In the genomic region with DNA sequence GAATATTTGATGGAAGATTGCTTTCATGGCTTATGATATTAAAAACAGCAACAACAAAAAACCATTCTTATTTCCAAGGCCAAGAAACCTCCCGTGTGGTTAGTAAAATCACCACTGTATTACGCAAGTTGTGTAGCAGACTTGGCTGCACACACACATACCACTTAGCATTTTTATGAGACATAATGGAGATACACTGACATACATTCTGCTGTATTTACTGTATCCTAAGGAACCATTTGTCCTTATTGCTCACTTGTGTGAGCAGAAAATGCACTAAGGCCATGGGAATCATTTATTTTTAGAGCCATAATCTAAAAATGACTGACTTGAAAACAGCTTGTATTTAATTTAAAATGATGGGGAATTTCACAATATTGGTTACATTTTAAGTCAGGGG, we compare ENCODE assay signal across 13 cellular contexts. TPM values are rescaled to one million over a fixed set of nuclear protein-coding genes. Genes with fewer than 3 reads are reported as not detected.
DNase-seq lines count a peak whose midpoint lies in the region; ATAC-seq and TF ChIP-seq lines count a peak whose summit lies in the region.
"Had no signal": no experiment of that assay in that cellular context is flagged by ENCODE, and none has a peak within 500 bp of the region (broad histone marks: within the 10 kb centered on the region; RNA-seq: fewer than 3 reads in every experiment).

No MANE protein-coding gene starts in this region.

- 40% methylated on average over 2 of the region's 2 CpGs for WGBS in hepatocyte (ENCODE audit: low lambda C conversion rate, missing lambda C conversion rate)

- peak; percentile 5 for DNase-seq in A673 (ENCODE audit: low spot score)
- DNase-seq in H4 (ENCODE audit: low spot score): peak; percentile 37
- peak; percentile 75 for DNase-seq in astrocyte of the cerebellum (ENCODE audit: low read depth)
- DNase-seq in hepatocyte (ENCODE audit: low spot score): peak; percentile 26
- DNase-seq in SJCRH30: no peak
- no peak for DNase-seq in GOT3 (lab: John Stamatoyannopoulos, UW)
- no peak for DNase-seq in H7
- DNase-seq: NCI-H1417, T-helper 9 cell had no signal

- TF ChIP-seq CTCF in A673 (conservative IDR thresholded peaks at IDR 0.05; ENCODE audit: low read depth, low read length): no peak
- no peak for TF ChIP-seq CTCF in astrocyte of the cerebellum (IDR thresholded peaks at IDR 0.05; ENCODE audit: low read depth, low read length, missing control alignments)
- no peak for TF ChIP-seq CTCF in hepatocyte (IDR thresholded peaks at IDR 0.05; ENCODE audit: poor library complexity)

- no peaks in the 10 kb centered on the region for H4K20me1 ChIP-seq in hepatocyte (ENCODE audit: insufficient read depth, poor library complexity, severe bottlenecking)

- H3K9me2 ChIP-seq in hepatocyte (replicated peaks; ENCODE audit: insufficient read depth): no peaks in the 10 kb centered on the region

- H3K79me2 ChIP-seq in hepatocyte: no peaks in the 10 kb centered on the region

- H3K9me3 ChIP-seq in A673 (ENCODE audit: low read depth, low read length, poor library complexity, severe bottlenecking) (no peaks in the 10 kb centered on the region), hepatocyte (ENCODE audit: low read depth) (no peaks in the 10 kb centered on the region), SJCRH30 (replicated peaks) (no peaks in the 10 kb centered on the region)
- H3K9me3 ChIP-seq: gastroesophageal sphincter had no signal

- H2AFZ ChIP-seq in hepatocyte: no peak overlapping the region

- CTCF ChIA-PET in A673 (lab: Charles Lee): no interaction called here

- no peaks in the 10 kb centered on the region for H3K4me1 ChIP-seq in A673 (ENCODE audit: insufficient read depth, low read length, poor library complexity, severe bottlenecking)
- peaks cover 39% of the 10 kb centered on the region for H3K4me1 ChIP-seq in hepatocyte (ENCODE audit: insufficient read depth)
- no peaks in the 10 kb centered on the region for H3K4me1 ChIP-seq in SJCRH30

- POLR2A ChIA-PET in A673 (lab: Charles Lee; ENCODE audit: low non-redundant PET): no interaction called here

- no peak for ATAC-seq in GM18867 (IDR thresholded peaks at IDR 0.05; ENCODE audit: unreplicated experiment)
- ATAC-seq: gastroesophageal sphincter had no signal

- in situ Hi-C loops in astrocyte of the cerebellum (cut with HindIII; ENCODE audit: low sequenced_read_pairs): no loop called here

- no TSS peak for BruUV-seq in A673 (replicated peaks; lab: Mats Ljungman, UMichigan)

- H3K36me3 ChIP-seq in A673 (ENCODE audit: insufficient read depth, low read length, poor library complexity, severe bottlenecking) (no peaks in the 10 kb centered on the region), hepatocyte (replicated peaks; ENCODE audit: insufficient read depth, low read depth) (no peaks in the 10 kb centered on the region), SJCRH30 (no peaks in the 10 kb centered on the region), H7 (replicated peaks; ENCODE audit: control insufficient read depth, insufficient read depth, low read length) (no peaks in the 10 kb centered on the region)
- H3K36me3 ChIP-seq: gastroesophageal sphincter had no signal

- H3K27ac ChIP-seq in A673 (ENCODE audit: low read depth, low read length, poor library complexity, severe bottlenecking) (no peak overlapping the region), hepatocyte (no peak overlapping the region), SJCRH30 (no peak overlapping the region)
- H3K27ac ChIP-seq: gastroesophageal sphincter had no signal

- H3K4me2 ChIP-seq in hepatocyte: no peak overlapping the region

- intact Hi-C loops in A673 (cut with micrococcal nuclease; ENCODE audit: unreplicated experiment): no loop called here

- H3K4me3 ChIP-seq in A673 (ENCODE audit: low read depth, low read length, poor library complexity, severe bottlenecking): no peak overlapping the region
- H3K4me3 ChIP-seq in astrocyte of the cerebellum (ENCODE audit: low read depth, low read length): no peak overlapping the region
- H3K4me3 ChIP-seq in hepatocyte: no peak overlapping the region
- no peak overlapping the region for H3K4me3 ChIP-seq in SJCRH30
- no peak overlapping the region for H3K4me3 ChIP-seq in H7 (ENCODE audit: insufficient read depth, low read depth, low read length)

- H3K27me3 ChIP-seq in A673 (replicated peaks; ENCODE audit: insufficient read depth, low read depth, low read length, poor library complexity) (no peaks in the 10 kb centered on the region), hepatocyte (no peaks in the 10 kb centered on the region), SJCRH30 (no peaks in the 10 kb centered on the region), H7 (ENCODE audit: control insufficient read depth, insufficient read depth, low read length) (no peaks in the 10 kb centered on the region)
- H3K27me3 ChIP-seq: gastroesophageal sphincter had no signal

RNA-seq across cellular contexts. Expression of a gene that starts 0.6 kb away (rescaled TPM):
- total RNA-seq in A673 (2021): not detected in 2 replicates
- not detected in 2 replicates for total RNA-seq in H4 (2014; rRNA removed; shearing (Covaris generic))
- total RNA-seq in hepatocyte: not detected in 2 replicates
- polyA plus RNA-seq in hepatocyte: not detected in 2 replicates
- 0.14 TPM in 1 of 2 replicates, not detected in the other for total RNA-seq in SJCRH30 (2014; rRNA removed; shearing (Covaris generic))
- total RNA-seq in H7 (2014; rRNA removed; shearing (Covaris generic)): not detected in 2 replicates
- total RNA-seq: gastroesophageal sphincter, lung microvascular endothelial cell, skeletal muscle tissue had no signal

RNA-seq across cellular contexts. Expression of a gene that starts 30.9 kb away (rescaled TPM):
- total RNA-seq in A673 (2021): not detected in 2 replicates
- not detected in 2 replicates for total RNA-seq in H4 (2014; rRNA removed; shearing (Covaris generic))
- 0.20 and 0.96 TPM in 2 replicates for total RNA-seq in hepatocyte
- polyA plus RNA-seq in hepatocyte: 0.16 TPM in 1 of 2 replicates, not detected in the other
- not detected in 2 replicates for total RNA-seq in SJCRH30 (2014; rRNA removed; shearing (Covaris generic))
- not detected in 2 replicates for total RNA-seq in H7 (2014; rRNA removed; shearing (Covaris generic))
- total RNA-seq: gastroesophageal sphincter, lung microvascular endothelial cell, skeletal muscle tissue had no signal

Comparison
In these comparisons a context has a peak if more than half of its experiments do, and no peak if none do; other contexts are left out.
1. DNase-seq: peak in A673 (single experiment), H4 (single experiment), astrocyte of the cerebellum (single experiment) and hepatocyte (single experiment); none in SJCRH30 (0 of 2), GOT3 (single experiment) and H7 (single experiment).